Comparison of ENCODE assay signal across 11 cellular contexts in genomic region chr3:12149029-12149428, GRCh38. TPM values are rescaled to one million over a fixed set of nuclear protein-coding genes. Genes with fewer than 3 reads are reported as not detected.
"Had no signal": no experiment of that assay in that cellular context is flagged by ENCODE, and none has a peak within 500 bp of the region (broad histone marks: within the 10 kb centered on the region; RNA-seq: fewer than 3 reads in every experiment).

No MANE protein-coding gene starts in this region.

- H3K27me3 ChIP-seq: pancreas, upper lobe of left lung had no signal

- H3K36me3 ChIP-seq: pancreas had no signal

- H3K4me3 ChIP-seq: pancreas, upper lobe of left lung had no signal

- H3K4me3 Mint-ChIP-seq: activated B cell treated with CpG ODN at 0.5 μM for 24 hours; activated CD4-positive, alpha-beta T cell treated with anti-CD3 and anti-CD28 coated beads, Interleukin-2, amount 10 ng/mL, durations not matched to agents 24 days and 14 days; central memory CD8-positive, alpha-beta T cell; stimulated activated memory B cell treated with anti-CD40 and anti-IgM and Interleukin-4, amounts not matched to agents 10 μg/mL and 1 μg/mL and 100 μg/mL, for 72 hours; T-helper 1 cell treated with Interleukin-12 subunit alpha and Interleukin-12 subunit beta and Interleukin-4 antibody, amounts not matched to agents 30 μg/mL and 1 μg/mL, for 36 hours had no signal

- H3K4me1 Mint-ChIP-seq: activated B cell treated with CpG ODN at 0.5 μM for 24 hours; activated CD4-positive, alpha-beta T cell treated with anti-CD3 and anti-CD28 coated beads, Interleukin-2, amount 10 ng/mL, durations not matched to agents 24 days and 14 days; central memory CD8-positive, alpha-beta T cell; stimulated activated memory B cell treated with anti-CD40 and anti-IgM and Interleukin-4, amounts not matched to agents 10 μg/mL and 1 μg/mL and 100 μg/mL, for 72 hours had no signal

- H3K9me3 Mint-ChIP-seq: activated B cell treated with CpG ODN at 0.5 μM for 24 hours; activated CD4-positive, alpha-beta T cell treated with anti-CD3 and anti-CD28 coated beads, Interleukin-2, amount 10 ng/mL, durations not matched to agents 24 days and 14 days; central memory CD8-positive, alpha-beta T cell; stimulated activated memory B cell treated with anti-CD40 and anti-IgM and Interleukin-4, amounts not matched to agents 10 μg/mL and 1 μg/mL and 100 μg/mL, for 72 hours; T-helper 1 cell treated with Interleukin-12 subunit alpha and Interleukin-12 subunit beta and Interleukin-4 antibody, amounts not matched to agents 30 μg/mL and 1 μg/mL, for 36 hours had no signal

- H3K36me3 Mint-ChIP-seq: stimulated activated memory B cell treated with anti-CD40 and anti-IgM and Interleukin-4, amounts not matched to agents 10 μg/mL and 1 μg/mL and 100 μg/mL, for 72 hours had no signal

- H3K9me3 ChIP-seq: pancreas, upper lobe of left lung had no signal

- H3K27ac Mint-ChIP-seq: activated B cell treated with CpG ODN at 0.5 μM for 24 hours; activated CD4-positive, alpha-beta T cell treated with anti-CD3 and anti-CD28 coated beads, Interleukin-2, amount 10 ng/mL, durations not matched to agents 24 days and 14 days; stimulated activated memory B cell treated with anti-CD40 and anti-IgM and Interleukin-4, amounts not matched to agents 10 μg/mL and 1 μg/mL and 100 μg/mL, for 72 hours; T-helper 1 cell treated with Interleukin-12 subunit alpha and Interleukin-12 subunit beta and Interleukin-4 antibody, amounts not matched to agents 30 μg/mL and 1 μg/mL, for 36 hours had no signal

- H3K27ac ChIP-seq: pancreas had no signal

- DNase-seq: activated B cell treated with CpG ODN at 0.5 μM for 24 hours; activated CD4-positive, alpha-beta T cell treated with anti-CD3 and anti-CD28 coated beads, Interleukin-2, amount 10 ng/mL, durations not matched to agents 24 days and 14 days; activated naive CD4-positive, alpha-beta T cell treated with anti-CD3 and anti-CD28 coated beads, Interleukin-2, amount 50 U/mL, for 16 hours; cortex of kidney; effector CD8-positive, alpha-beta T cell; mesendoderm; upper lobe of left lung had no signal

- H3K4me1 ChIP-seq: pancreas had no signal

- ATAC-seq: stimulated activated memory B cell treated with anti-CD40 and anti-IgM and Interleukin-4, amounts not matched to agents 10 μg/mL and 1 μg/mL and 100 μg/mL, for 72 hours had no signal

RNA-seq across cellular contexts. Expression of gene TIMP4, which starts 9.7 kb away (rescaled TPM):
- total RNA-seq: activated B cell treated with CpG ODN at 0.5 μM for 24 hours had no signal
